8 cellular contexts compared by ENCODE assay signal in genomic region chr19:41363753-41364545, GRCh38. TPM values are rescaled to one million over a fixed set of nuclear protein-coding genes. Genes with fewer than 3 reads are reported as not detected.
DNase-seq lines count a peak whose midpoint lies in the region; ATAC-seq and TF ChIP-seq lines count a peak whose summit lies in the region.

A gene with protein sequence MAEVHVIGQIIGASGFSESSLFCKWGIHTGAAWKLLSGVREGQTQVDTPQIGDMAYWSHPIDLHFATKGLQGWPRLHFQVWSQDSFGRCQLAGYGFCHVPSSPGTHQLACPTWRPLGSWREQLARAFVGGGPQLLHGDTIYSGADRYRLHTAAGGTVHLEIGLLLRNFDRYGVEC (minus strand): TSS chr19:41364149. CDS start chr19:41363519, 630 bp downstream.

- POLR2A ChIA-PET in RWPE1 (lab: Yijun Ruan, JAX; ENCODE audit: low non-redundant PET) = interaction anchor here (0.6 to 1.6 kb wide), 4 partner anchors 9 to 22 kb away, joined by 3 to 9 read pairs (median 4); no protein-coding TSS in a partner anchor
- POLR2A ChIA-PET in naive thymus-derived CD8-positive, alpha-beta T cell (lab: Charles Lee) = interaction anchor here (0.6 to 5.3 kb wide), 22 partner anchors 8 to 879 kb away, joined by 3 to 95 read pairs (median 4); partner anchors contain the start of genes BCKDHA, CCDC97, DMAC2 and EXOSC5

- CTCF ChIA-PET in RWPE1 (lab: Yijun Ruan, JAX) = interaction anchor here (0.5 to 1.6 kb wide), 4 partner anchors 17 to 115 kb away, joined by 3 to 6 read pairs (median 4); no protein-coding TSS in a partner anchor

- ATAC-seq in naive thymus-derived CD8-positive, alpha-beta T cell = peak; percentile 93 to 94

- no peaks in the 10 kb centered on the region for H3K9me3 Mint-ChIP-seq in activated T-helper 2 cell treated with anti-CD3 and anti-CD28 coated beads, Interferon-gamma antibody, Interleukin-2, Interleukin-4, amounts not matched to agents 10 μg/mL and 5 μg/mL and 100 μg/mL, durations not matched to agents 14 hours and 24 hours and 36 hours
- no peaks in the 10 kb centered on the region for H3K9me3 Mint-ChIP-seq in naive thymus-derived CD8-positive, alpha-beta T cell

- peaks cover 5% of the 10 kb centered on the region for H3K36me3 Mint-ChIP-seq in activated T-helper 2 cell treated with anti-CD3 and anti-CD28 coated beads, Interferon-gamma antibody, Interleukin-2, Interleukin-4, amounts not matched to agents 10 μg/mL and 5 μg/mL and 100 μg/mL, durations not matched to agents 14 hours and 24 hours and 36 hours (ENCODE audit: low read depth)
- peaks cover 0 to 1% (median 0%) of the 10 kb centered on the region in 3 donors for H3K36me3 Mint-ChIP-seq in naive thymus-derived CD8-positive, alpha-beta T cell

- peak within 1 kb of the TSS; percentile 84 for H3K4me3 Mint-ChIP-seq in activated T-helper 2 cell treated with anti-CD3 and anti-CD28 coated beads, Interferon-gamma antibody, Interleukin-2, Interleukin-4, amounts not matched to agents 10 μg/mL and 5 μg/mL and 100 μg/mL, durations not matched to agents 14 hours and 24 hours and 36 hours (ENCODE audit: low read depth)
- peak within 1 kb of the TSS; percentile 89 to 97 (median 94) for H3K4me3 Mint-ChIP-seq in naive thymus-derived CD8-positive, alpha-beta T cell

- TF ChIP-seq CTCF in LNCaP clone FGC (IDR thresholded peaks at IDR 0.05; ENCODE audit: control insufficient read depth, extremely low read depth, insufficient read depth) = no peak
- TF ChIP-seq CTCF in RWPE1 (conservative IDR thresholded peaks at IDR 0.05; ENCODE audit: low read depth) = no peak
- no peak for TF ChIP-seq CTCF in fibroblast of mammary gland (conservative IDR thresholded peaks at IDR 0.05; ENCODE audit: control insufficient read depth, insufficient read depth, low read depth, low read length)

- H3K27ac Mint-ChIP-seq in activated T-helper 2 cell treated with anti-CD3 and anti-CD28 coated beads, Interferon-gamma antibody, Interleukin-2, Interleukin-4, amounts not matched to agents 10 μg/mL and 5 μg/mL and 100 μg/mL, durations not matched to agents 14 hours and 24 hours and 36 hours = peak within 1 kb of the TSS; percentile 91
- H3K27ac Mint-ChIP-seq in naive thymus-derived CD8-positive, alpha-beta T cell = peak within 1 kb of the TSS; percentile 99 to 100 (median 100)

- no peaks in the 10 kb centered on the region for H3K27me3 Mint-ChIP-seq in activated T-helper 2 cell treated with anti-CD3 and anti-CD28 coated beads, Interferon-gamma antibody, Interleukin-2, Interleukin-4, amounts not matched to agents 10 μg/mL and 5 μg/mL and 100 μg/mL, durations not matched to agents 14 hours and 24 hours and 36 hours (ENCODE audit: low read depth)
- H3K27me3 Mint-ChIP-seq in naive thymus-derived CD8-positive, alpha-beta T cell = no peaks in the 10 kb centered on the region

- DNase-seq in Daoy (ENCODE audit: low read depth) (peak; percentile 99), GOT3 (lab: John Stamatoyannopoulos, UW) (peak; percentile 95), LNCaP clone FGC (ENCODE audit: low read depth) (peak; percentile 80), RWPE1 (ENCODE audit: low spot score) (peak; percentile 99), fibroblast of mammary gland (ENCODE audit: low read depth) (peak; percentile 98)
- peak; percentile 98 for DNase-seq in activated T-helper 2 cell treated with anti-CD3 and anti-CD28 coated beads, Interferon-gamma antibody, Interleukin-2, Interleukin-4, amounts not matched to agents 10 μg/mL and 5 μg/mL and 100 μg/mL, durations not matched to agents 14 hours and 24 hours and 36 hours (ENCODE audit: low spot score)
- peak; percentile 91 to 100 (median 98) for DNase-seq in naive thymus-derived CD8-positive, alpha-beta T cell
- peak; percentile 93 to 100 (median 98) for DNase-seq in stimulated activated naive CD4-positive, alpha-beta T cell (lab: John Stamatoyannopoulos, UW)

- intact Hi-C loops in activated T-helper 2 cell treated with anti-CD3 and anti-CD28 coated beads, Interferon-gamma antibody, Interleukin-2, Interleukin-4, amounts not matched to agents 10 μg/mL and 5 μg/mL and 100 μg/mL, durations not matched to agents 14 hours and 24 hours and 36 hours (cut with micrococcal nuclease) = loop anchor here (1.0 kb wide), 2 partner anchors 10 to 33 kb away; partner anchors contain the start of genes BCKDHA and EXOSC5

- H3K4me1 Mint-ChIP-seq in activated T-helper 2 cell treated with anti-CD3 and anti-CD28 coated beads, Interferon-gamma antibody, Interleukin-2, Interleukin-4, amounts not matched to agents 10 μg/mL and 5 μg/mL and 100 μg/mL, durations not matched to agents 14 hours and 24 hours and 36 hours (ENCODE audit: low read depth) = peaks cover 28% of the 10 kb centered on the region
- H3K4me1 Mint-ChIP-seq in naive thymus-derived CD8-positive, alpha-beta T cell = peaks cover 12 to 57% (median 39%) of the 10 kb centered on the region in 4 donors

- H3K27ac ChIP-seq in RWPE1 = peak within 1 kb of the TSS; percentile 98

- H3K4me3 ChIP-seq in LNCaP clone FGC (ENCODE audit: low read depth, low read length) (peak within 1 kb of the TSS; percentile 60), fibroblast of mammary gland (ENCODE audit: control insufficient read depth, low read depth, low read length) (peak within 1 kb of the TSS; percentile 96)

RNA-seq across cellular contexts. Expression of the gene that starts here (rescaled TPM):
- 4.9 and 14.8 TPM in 2 replicates for total RNA-seq in Daoy (2014; rRNA removed; shearing (Covaris generic))
- total RNA-seq in activated T-helper 2 cell treated with anti-CD3 and anti-CD28 coated beads, Interferon-gamma antibody, Interleukin-2, Interleukin-4, amounts not matched to agents 10 μg/mL and 5 μg/mL and 100 μg/mL, durations not matched to agents 14 hours and 24 hours and 36 hours = 6.2 TPM in 2 replicates
- 10 to 100 TPM; 15.0 to 17.3 TPM for total RNA-seq in naive thymus-derived CD8-positive, alpha-beta T cell
- 10 to 100 TPM; 12.6 to 20.9 (median 19.8) TPM for polyA plus RNA-seq in naive thymus-derived CD8-positive, alpha-beta T cell

Comparison
In these comparisons a context has a peak if more than half of its experiments do, and no peak if none do; other contexts are left out.
1. Peak in every context shown above with its lines: DNase-seq, ATAC-seq, H3K4me3 ChIP-seq and H3K27ac ChIP-seq.